ENCODE assay signal across 10 cellular contexts in genomic region chr3:155131104-155131503, GRCh38. TPM values are rescaled to one million over a fixed set of nuclear protein-coding genes. Genes with fewer than 3 reads are reported as not detected.
A peak's percentile ranks its signal among the peaks of the same experiment; 100 is the strongest.
DNase-seq lines count a peak whose midpoint lies in the region; ATAC-seq, FAIRE-seq and TF ChIP-seq lines count a peak whose summit lies in the region.
"Had no signal": no experiment of that assay in that cellular context is flagged by ENCODE, and none has a peak within 500 bp of the region (broad histone marks: within the 10 kb centered on the region; RNA-seq: fewer than 3 reads in every experiment).

No MANE protein-coding gene starts in this region.

- TF ChIP-seq EP300 in tibial nerve (IDR thresholded peaks at IDR 0.05), result no peak

- intact Hi-C loops in tibial artery (cut with DNase I; ENCODE audit: low total_unique reads), result no loop called here

- H3K9me3 ChIP-seq in small intestine (ENCODE audit: control insufficient read depth, low read depth) (no peaks in the 10 kb centered on the region), tibial artery (no peaks in the 10 kb centered on the region), tibial nerve (peaks cover 0 to 6% (median 0%) of the 10 kb centered on the region in 4 donors)

- WGBS in small intestine, 3 donors, result 8 to 45% (median 35%) methylated on average over 4 of the region's 4 CpGs
- WGBS in tibial nerve, 2 donors, result 70 to 71% methylated on average over 4 of the region's 4 CpGs

- H3K27ac ChIP-seq in brain microvascular endothelial cell (peak overlapping the region; percentile 77), small intestine (ENCODE audit: low read depth in 1 of 2, low read length in 1 of 2) (peak overlapping the region in 1 of 2 donors; percentile 55), tibial artery (no peak overlapping the region), tibial nerve (no peak overlapping the region)

- ATAC-seq in GM18868 (IDR thresholded peaks at IDR 0.05; ENCODE audit: unreplicated experiment) (peak; percentile 96), HG03066 (IDR thresholded peaks at IDR 0.05; ENCODE audit: low read depth, unreplicated experiment) (peak; percentile 65)
- ATAC-seq: activated CD8-positive, alpha-beta T cell treated with anti-CD3 and anti-CD28 coated beads, Interleukin-2, amount 10 ng/mL, durations not matched to agents 7 days and 5 days had no signal

- FAIRE-seq in small intestine (lab: Jason Lieb, UNC), result no peak

- DNase-seq in brain microvascular endothelial cell (peak; percentile 87), small intestine (peak; percentile 89), tibial artery (no peak), DMS153 (lab: John Stamatoyannopoulos, UW) (no peak), SKM-1 treated with dmso at 0.1 percent for 144 hours (lab: John Stamatoyannopoulos, UW; ENCODE audit: unreplicated experiment) (no peak), tibial nerve (ENCODE audit: low spot score in 2 of 2) (no peak)
- DNase-seq: activated CD8-positive, alpha-beta T cell treated with anti-CD3 and anti-CD28 coated beads, Interleukin-2, amount 10 ng/mL, durations not matched to agents 7 days and 5 days; NCI-H1930 had no signal

- in situ Hi-C loops in brain microvascular endothelial cell (cut with HindIII; ENCODE audit: low pct_ligation_motif_present, low sequenced_read_pairs), result no loop called here

- no peak for TF ChIP-seq POLR2A in tibial nerve (IDR thresholded peaks at IDR 0.05)

- peaks cover 0 to 9% of the 10 kb centered on the region in 2 donors for H3K4me1 ChIP-seq in small intestine (ENCODE audit: control insufficient read depth in 2 of 2, insufficient read depth in 1 of 2, low read depth in 1 of 2, low read length in 1 of 2)
- no peaks in the 10 kb centered on the region for H3K4me1 ChIP-seq in tibial artery
- no peaks in the 10 kb centered on the region for H3K4me1 ChIP-seq in tibial nerve

- H3K4me3 ChIP-seq in brain microvascular endothelial cell (ENCODE audit: low read depth, low read length) (no peak overlapping the region), small intestine (ENCODE audit: low read depth in 1 of 2, low read length in 2 of 2) (no peak overlapping the region), tibial artery (no peak overlapping the region), tibial nerve (no peak overlapping the region)

- TF ChIP-seq CTCF in brain microvascular endothelial cell (IDR thresholded peaks at IDR 0.05; ENCODE audit: low read depth, low read length, missing control alignments), result no peak
- no peak for TF ChIP-seq CTCF in tibial artery (IDR thresholded peaks at IDR 0.05)
- no peak for TF ChIP-seq CTCF in tibial nerve (IDR thresholded peaks at IDR 0.05)

- no peaks in the 10 kb centered on the region for H3K36me3 ChIP-seq in brain microvascular endothelial cell (replicated peaks)
- H3K36me3 ChIP-seq in small intestine (ENCODE audit: control insufficient read depth in 2 of 2, insufficient read depth in 2 of 2, low read length in 2 of 2), result peaks cover 0 to 10% of the 10 kb centered on the region in 2 donors
- H3K36me3 ChIP-seq in tibial artery, result no peaks in the 10 kb centered on the region
- no peaks in the 10 kb centered on the region for H3K36me3 ChIP-seq in tibial nerve

- H3K27me3 ChIP-seq in brain microvascular endothelial cell (replicated peaks), result no peaks in the 10 kb centered on the region
- H3K27me3 ChIP-seq in small intestine (ENCODE audit: control insufficient read depth in 2 of 2, insufficient read depth in 2 of 2, low read length in 2 of 2), result no peaks in the 10 kb centered on the region
- H3K27me3 ChIP-seq in tibial artery, result no peaks in the 10 kb centered on the region
- no peaks in the 10 kb centered on the region for H3K27me3 ChIP-seq in tibial nerve

RNA-seq across cellular contexts. Expression of gene MME, which starts 51.0 kb away (rescaled TPM):
- polyA plus RNA-seq in small intestine, result 100 to 1,000 TPM in 2 of 3 donors, 10 to 100 TPM in 1; 62.1 to 206 (median 122) TPM
- 100 to 1,000 TPM in 3 of 4 donors, 10 to 100 TPM in 1; 47.7 to 127 (median 112) TPM for total RNA-seq in tibial nerve
- total RNA-seq: activated CD8-positive, alpha-beta T cell treated with anti-CD3 and anti-CD28 coated beads, Interleukin-2, amount 10 ng/mL, durations not matched to agents 7 days and 5 days had no signal

Comparison
In these comparisons a context has a peak if more than half of its experiments do, and no peak if none do; other contexts are left out.
1. DNase-seq: peak in brain microvascular endothelial cell (single experiment) and small intestine (single experiment); none in tibial artery (0 of 2), DMS153 (single experiment), SKM-1 treated with dmso at 0.1 percent for 144 hours (single experiment) and tibial nerve (0 of 2).